39 cellular contexts compared by ENCODE assay signal in the genomic region with DNA sequence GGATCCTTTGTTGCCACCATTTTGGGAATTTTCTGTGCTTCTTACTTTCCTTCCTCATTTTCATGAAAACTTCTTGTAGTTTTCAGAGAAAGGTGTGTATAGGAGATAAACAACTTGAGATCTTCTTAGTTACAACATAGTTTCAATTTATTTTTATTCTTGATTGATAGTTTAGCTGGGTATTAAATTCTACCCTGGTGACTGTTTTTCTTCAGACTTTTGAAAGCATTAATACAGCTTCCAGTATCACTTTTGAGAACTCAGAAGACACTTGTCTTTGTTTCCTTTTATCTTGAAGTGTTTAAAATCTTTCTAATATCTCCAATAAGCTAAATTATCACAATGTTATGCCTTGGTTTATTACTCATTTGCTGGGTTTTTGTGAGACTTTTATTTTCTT.
"Had no signal": no experiment of that assay in that cellular context is flagged by ENCODE, and none has a peak within 500 bp of the region (broad histone marks: within the 10 kb centered on the region; RNA-seq: fewer than 3 reads in every experiment).

No MANE protein-coding gene starts in this region.

- H3K4me1 Mint-ChIP-seq: activated naive CD4-positive, alpha-beta T cell treated with anti-CD3 and anti-CD28 coated beads, Interleukin-2, amount 10 ng/mL, durations not matched to agents 7 days and 5 days; activated naive CD4-positive, alpha-beta T cell treated with anti-CD3 and anti-CD28 coated beads, Interleukin-2, amount 50 U/mL, for 24 hours; activated naive CD8-positive, alpha-beta T cell treated with anti-CD3 and anti-CD28 coated beads for 36 hours; activated naive CD8-positive, alpha-beta T cell treated with anti-CD3 and anti-CD28 coated beads, Interleukin-2, amount 10 ng/mL, durations not matched to agents 7 days and 5 days; activated naive CD8-positive, alpha-beta T cell treated with anti-CD3 and anti-CD28 coated beads, Interleukin-2, amount 50 U/mL, for 24 hours; activated T-helper 17 cell treated with anti-CD3 and anti-CD28 coated beads, Interleukin-2, amount 50 U/mL, for 72 hours; brain; central memory CD8-positive, alpha-beta T cell had no signal

- FAIRE-seq: astrocyte, bronchial epithelial cell had no signal

- H3K27me3 ChIP-seq: adrenal gland, ascending aorta, body of pancreas, brain microvascular endothelial cell, breast epithelium, cardiac muscle cell had no signal

- H3K4me1 ChIP-seq: adrenal gland, ascending aorta, body of pancreas, breast epithelium had no signal

- H3K4me3 ChIP-seq: adrenal gland, ascending aorta, body of pancreas, breast epithelium, cardiac muscle cell had no signal

- H3K27ac Mint-ChIP-seq: activated naive CD4-positive, alpha-beta T cell treated with anti-CD3 and anti-CD28 coated beads for 36 hours; activated naive CD4-positive, alpha-beta T cell treated with anti-CD3 and anti-CD28 coated beads, Interleukin-2, amount 10 ng/mL, durations not matched to agents 7 days and 5 days; activated naive CD4-positive, alpha-beta T cell treated with anti-CD3 and anti-CD28 coated beads, Interleukin-2, amount 50 U/mL, for 24 hours; activated naive CD4-positive, alpha-beta T cell treated with anti-CD3 and anti-CD28 coated beads, Interleukin-2, amount 50 U/mL, for 72 hours; activated naive CD8-positive, alpha-beta T cell; activated naive CD8-positive, alpha-beta T cell treated with anti-CD3 and anti-CD28 coated beads for 36 hours; activated naive CD8-positive, alpha-beta T cell treated with anti-CD3 and anti-CD28 coated beads, Interleukin-2, amount 10 ng/mL, durations not matched to agents 7 days and 5 days; activated naive CD8-positive, alpha-beta T cell treated with anti-CD3 and anti-CD28 coated beads, Interleukin-2, amount 50 U/mL, for 24 hours; activated T-cell treated with anti-CD3 and anti-CD28 coated beads, Interleukin-2, amount 50 U/mL, for 24 hours; activated T-cell treated with anti-CD3 and anti-CD28 coated beads, Interleukin-2, amount 50 U/mL, for 72 hours; activated T-helper 1 cell treated with anti-CD3 and anti-CD28 coated beads, Interleukin-12 subunit alpha, Interleukin-12 subunit beta, Interleukin-2, Interleukin-4 antibody, amounts not matched to agents 30 ng/mL and 10 ng/mL and 1 ng/mL, durations not matched to agents 14 hours and 24 hours and 36 hours; activated T-helper 17 cell treated with anti-CD3 and anti-CD28 coated beads, Interleukin-2, amount 50 U/mL, for 72 hours; activated T-helper 2 cell treated with anti-CD3 and anti-CD28 coated beads, Interferon-gamma antibody, Interleukin-2, Interleukin-4, amounts not matched to agents 10 μg/mL and 5 μg/mL and 100 μg/mL, durations not matched to agents 14 hours and 24 hours and 36 hours; brain had no signal

- H3K36me3 ChIP-seq: adrenal gland, ascending aorta, brain microvascular endothelial cell, breast epithelium, cardiac muscle cell had no signal

- H3K27me3 Mint-ChIP-seq: activated naive CD4-positive, alpha-beta T cell treated with anti-CD3 and anti-CD28 coated beads, Interleukin-2, amount 10 ng/mL, durations not matched to agents 7 days and 5 days; activated naive CD8-positive, alpha-beta T cell treated with anti-CD3 and anti-CD28 coated beads, Interleukin-2, amount 10 ng/mL, durations not matched to agents 7 days and 5 days; activated naive CD8-positive, alpha-beta T cell treated with anti-CD3 and anti-CD28 coated beads, Interleukin-2, amount 50 U/mL, for 24 hours; activated T-cell treated with anti-CD3 and anti-CD28 coated beads, Interleukin-2, amount 50 U/mL, for 24 hours; central memory CD8-positive, alpha-beta T cell had no signal

- H3K36me3 Mint-ChIP-seq: activated naive CD4-positive, alpha-beta T cell treated with anti-CD3 and anti-CD28 coated beads, Interleukin-2, amount 10 ng/mL, durations not matched to agents 7 days and 5 days; activated naive CD8-positive, alpha-beta T cell; activated naive CD8-positive, alpha-beta T cell treated with anti-CD3 and anti-CD28 coated beads for 36 hours; activated naive CD8-positive, alpha-beta T cell treated with anti-CD3 and anti-CD28 coated beads, Interleukin-2, amount 10 ng/mL, durations not matched to agents 7 days and 5 days; brain had no signal

- H3K27ac ChIP-seq: adrenal gland, ascending aorta, body of pancreas, brain microvascular endothelial cell, breast epithelium, cardiac muscle cell had no signal

- H3K9me3 ChIP-seq: adrenal gland, body of pancreas had no signal

- DNase-seq: activated effector memory CD4-positive, alpha-beta T cell treated with anti-CD3 and anti-CD28 coated beads, Interleukin-2, amount 50 U/mL, for 16 hours; activated effector memory CD4-positive, alpha-beta T cell treated with Interleukin-2 at 50 U/mL for 16 hours; activated gamma-delta T cell; activated gamma-delta T cell treated with Interleukin-2 at 50 U/mL for 16 hours; activated naive CD4-positive, alpha-beta T cell; activated naive CD4-positive, alpha-beta T cell treated with anti-CD3 and anti-CD28 coated beads for 36 hours; activated naive CD4-positive, alpha-beta T cell treated with anti-CD3 and anti-CD28 coated beads, Interleukin-2, amount 10 ng/mL, durations not matched to agents 7 days and 5 days; activated naive CD4-positive, alpha-beta T cell treated with anti-CD3 and anti-CD28 coated beads, Interleukin-2, amount 50 U/mL, for 16 hours; activated naive CD4-positive, alpha-beta T cell treated with Interleukin-2 at 50 U/mL for 16 hours; activated naive CD8-positive, alpha-beta T cell treated with anti-CD3 and anti-CD28 coated beads for 36 hours; activated naive CD8-positive, alpha-beta T cell treated with anti-CD3 and anti-CD28 coated beads, Interleukin-2, amount 10 ng/mL, durations not matched to agents 7 days and 5 days; activated naive CD8-positive, alpha-beta T cell treated with anti-CD3 and anti-CD28 coated beads, Interleukin-2, amount 50 U/mL, for 24 hours; activated T-cell treated with anti-CD3 and anti-CD28 coated beads, Interleukin-2, amount 50 U/mL, for 24 hours; activated T-cell treated with anti-CD3 and anti-CD28 coated beads, Interleukin-2, amount 50 U/mL, for 4 hours; activated T-cell treated with anti-CD3 and anti-CD28 coated beads, Interleukin-2, amount 50 U/mL, for 48 hours; activated T-cell treated with anti-CD3 and anti-CD28 coated beads, Interleukin-2, amount 50 U/mL, for 72 hours; adrenal gland; amniotic stem cell; amygdala; anterior cingulate cortex; aorta; body of pancreas; brain microvascular endothelial cell; caudate nucleus; central memory CD4-positive, alpha-beta T cell; cerebellar nuclear complex had no signal

- ATAC-seq: activated naive CD4-positive, alpha-beta T cell treated with anti-CD3 and anti-CD28 coated beads, Interleukin-2, amount 50 U/mL, for 72 hours; activated naive CD8-positive, alpha-beta T cell treated with anti-CD3 and anti-CD28 coated beads, Interleukin-2, amount 50 U/mL, for 24 hours; activated T-cell treated with anti-CD3 and anti-CD28 coated beads, Interleukin-2, amount 50 U/mL, for 4 hours; activated T-cell treated with anti-CD3 and anti-CD28 coated beads, Interleukin-2, amount 50 U/mL, for 72 hours; activated T-helper 17 cell treated with anti-CD3 and anti-CD28 coated beads, Interleukin-2, amount 50 U/mL, for 72 hours; body of pancreas had no signal

- H3K4me3 Mint-ChIP-seq: activated naive CD4-positive, alpha-beta T cell treated with anti-CD3 and anti-CD28 coated beads for 36 hours; activated naive CD4-positive, alpha-beta T cell treated with anti-CD3 and anti-CD28 coated beads, Interleukin-2, amount 10 ng/mL, durations not matched to agents 7 days and 5 days; activated naive CD4-positive, alpha-beta T cell treated with anti-CD3 and anti-CD28 coated beads, Interleukin-2, amount 50 U/mL, for 24 hours; activated naive CD8-positive, alpha-beta T cell; activated naive CD8-positive, alpha-beta T cell treated with anti-CD3 and anti-CD28 coated beads for 36 hours; activated naive CD8-positive, alpha-beta T cell treated with anti-CD3 and anti-CD28 coated beads, Interleukin-2, amount 10 ng/mL, durations not matched to agents 7 days and 5 days; activated naive CD8-positive, alpha-beta T cell treated with anti-CD3 and anti-CD28 coated beads, Interleukin-2, amount 50 U/mL, for 24 hours; activated T-cell treated with anti-CD3 and anti-CD28 coated beads, Interleukin-2, amount 50 U/mL, for 24 hours; activated T-cell treated with anti-CD3 and anti-CD28 coated beads, Interleukin-2, amount 50 U/mL, for 4 hours; activated T-cell treated with anti-CD3 and anti-CD28 coated beads, Interleukin-2, amount 50 U/mL, for 72 hours; activated T-helper 1 cell treated with anti-CD3 and anti-CD28 coated beads, Interleukin-12 subunit alpha, Interleukin-12 subunit beta, Interleukin-2, Interleukin-4 antibody, amounts not matched to agents 30 ng/mL and 10 ng/mL and 1 ng/mL, durations not matched to agents 14 hours and 24 hours and 36 hours; activated T-helper 17 cell treated with anti-CD3 and anti-CD28 coated beads, Interleukin-2, amount 50 U/mL, for 72 hours; brain; central memory CD8-positive, alpha-beta T cell had no signal

- H3K9me3 Mint-ChIP-seq: central memory CD8-positive, alpha-beta T cell had no signal
